ENCODE assay signal across 15 cellular contexts in genomic region chr20:63169731-63170130, GRCh38. TPM values are rescaled to one million over a fixed set of nuclear protein-coding genes. Genes with fewer than 3 reads are reported as not detected.
DNase-seq lines count a peak whose midpoint lies in the region; ATAC-seq and TF ChIP-seq lines count a peak whose summit lies in the region.
"Had no signal": no experiment of that assay in that cellular context is flagged by ENCODE, and none has a peak within 500 bp of the region (broad histone marks: within the 10 kb centered on the region; RNA-seq: fewer than 3 reads in every experiment).

No MANE protein-coding gene starts in this region.

- DNase-seq in HT-29 (ENCODE audit: low spot score) (peak; percentile 78), neural progenitor cell (ENCODE audit: low spot score) (no peak)
- DNase-seq: CD4-positive, alpha-beta T cell; HCEC 1CT; HFFc6; KBM-7 had no signal

- peaks cover 30% of the 10 kb centered on the region for H3K4me1 Mint-ChIP-seq in neural progenitor cell
- H3K4me1 Mint-ChIP-seq: IgD-negative memory B cell had no signal

- peak overlapping the region in 1 of 11 experiments; percentile 4; a peak in 1 of 22 replicates for H3K9ac ChIP-seq in BLaER1 treated with 17β-estradiol and CSF1 and Interleukin-3, amounts not matched to agents 10 nM and 100 nM
- no peak overlapping the region for H3K9ac ChIP-seq in neural progenitor cell

- no peak overlapping the region for H2AFZ ChIP-seq in neural progenitor cell (replicated peaks)

- H3K27me3 Mint-ChIP-seq in neural progenitor cell (ENCODE audit: insufficient read depth, low read depth) = peaks cover 25% of the 10 kb centered on the region

- TF ChIP-seq CTCF in neural progenitor cell (IDR thresholded peaks at IDR 0.05) = no peak

- H3K9me3 ChIP-seq in BLaER1 treated with 17β-estradiol and CSF1 and Interleukin-3, amounts not matched to agents 10 nM and 100 nM (replicated peaks in 1 of 11) = no peaks in the 10 kb centered on the region
- no peaks in the 10 kb centered on the region for H3K9me3 ChIP-seq in neural progenitor cell (ENCODE audit: low read depth)

- H3K9me3 Mint-ChIP-seq in neural progenitor cell = no peaks in the 10 kb centered on the region
- H3K9me3 Mint-ChIP-seq: CD4-positive, alpha-beta T cell; HFFc6; IgD-negative memory B cell had no signal

- peaks cover 2% of the 10 kb centered on the region for H3K36me3 Mint-ChIP-seq in neural progenitor cell

- H3K79me2 ChIP-seq in neural progenitor cell (ENCODE audit: low read depth) = no peaks in the 10 kb centered on the region

- no peaks in the 10 kb centered on the region for H3K36me3 ChIP-seq in BLaER1 treated with 17β-estradiol and CSF1 and Interleukin-3, amounts not matched to agents 10 nM and 100 nM
- no peaks in the 10 kb centered on the region for H3K36me3 ChIP-seq in neural progenitor cell

- no peak overlapping the region for H3K27ac ChIP-seq in BLaER1 treated with 17β-estradiol and CSF1 and Interleukin-3, amounts not matched to agents 10 nM and 100 nM
- no peak overlapping the region for H3K27ac ChIP-seq in neural progenitor cell
- H3K27ac ChIP-seq: C4-2B had no signal

- H3K4me3 ChIP-seq in BLaER1 treated with 17β-estradiol and CSF1 and Interleukin-3, amounts not matched to agents 10 nM and 100 nM = no peak overlapping the region
- no peak overlapping the region for H3K4me3 ChIP-seq in neural progenitor cell

- peaks cover 17 to 39% (median 20%) of the 10 kb centered on the region in 11 experiments for H3K27me3 ChIP-seq in BLaER1 treated with 17β-estradiol and CSF1 and Interleukin-3, amounts not matched to agents 10 nM and 100 nM
- H3K27me3 ChIP-seq in neural progenitor cell = peaks cover 48% of the 10 kb centered on the region

- peak overlapping the region; percentile 77 for H3K27ac Mint-ChIP-seq in neural progenitor cell
- H3K27ac Mint-ChIP-seq: B cell; CD4-positive, alpha-beta T cell; HFFc6; IgD-negative memory B cell had no signal

- H3K4me2 ChIP-seq in BLaER1 treated with 17β-estradiol and CSF1 and Interleukin-3, amounts not matched to agents 10 nM and 100 nM = peak overlapping the region in 8 of 11 experiments; percentile 55 to 99 (median 96); a peak in 16 of 22 replicates
- H3K4me2 ChIP-seq in neural progenitor cell = no peak overlapping the region

- no peak overlapping the region for H3K4me3 Mint-ChIP-seq in neural progenitor cell
- H3K4me3 Mint-ChIP-seq: B cell; CD4-positive, alpha-beta T cell; HFFc6; IgD-negative memory B cell had no signal

- ATAC-seq in esophagus mucosa = peak; percentile 16
- ATAC-seq in HG02884 (IDR thresholded peaks at IDR 0.05; ENCODE audit: unreplicated experiment) = no peak
- no peak for ATAC-seq in GM18868 (IDR thresholded peaks at IDR 0.05; ENCODE audit: unreplicated experiment)
- ATAC-seq in GM21723 (IDR thresholded peaks at IDR 0.05; ENCODE audit: unreplicated experiment) = no peak
- ATAC-seq: HepG2 had no signal

- peaks cover 17 to 98% (median 97%) of the 10 kb centered on the region in 10 experiments; a peak in 19 of 20 replicates for H3K4me1 ChIP-seq in BLaER1 treated with 17β-estradiol and CSF1 and Interleukin-3, amounts not matched to agents 10 nM and 100 nM
- peaks cover 19% of the 10 kb centered on the region for H3K4me1 ChIP-seq in neural progenitor cell

- H4K20me1 ChIP-seq in BLaER1 treated with 17β-estradiol and CSF1 and Interleukin-3, amounts not matched to agents 10 nM and 100 nM = peaks cover 0 to 71% (median 6%) of the 10 kb centered on the region in 11 experiments; a peak in 11 of 22 replicates
- peaks cover 14% of the 10 kb centered on the region for H4K20me1 ChIP-seq in neural progenitor cell (ENCODE audit: low read depth)

- peaks cover 36% of the 10 kb centered on the region for H3F3A ChIP-seq in neural progenitor cell (ENCODE audit: low read depth)

RNA-seq across cellular contexts. Expression of gene YTHDF1, which starts 46.2 kb away (rescaled TPM):
- 47.2 and 53.6 TPM in 2 replicates for total RNA-seq in HT-29 (2014; rRNA removed; shearing (Covaris generic))
- total RNA-seq in esophagus mucosa (22.5 TPM), neural progenitor cell (ENCODE audit: low replicate concordance) (26.8 and 28.1 TPM in 2 replicates)
